18 cellular contexts compared by ENCODE assay signal in genomic region chr15:87841426-87841998, GRCh38.
"Had no signal": no experiment of that assay in that cellular context is flagged by ENCODE, and none has a peak within 500 bp of the region (broad histone marks: within the 10 kb centered on the region; RNA-seq: fewer than 3 reads in every experiment).

No MANE protein-coding gene starts in this region.

- H3K36me3 ChIP-seq: MG63, SJCRH30 had no signal

- ATAC-seq: SK-N-SH treated with all-trans-retinoic acid at 6 μM for 48 hours had no signal

- DNase-seq: KBM-7, MG63, NCI-H1092 treated with DMSO at 0.1 percent for 48 hours, NCI-H1436, NCI-H187, NCI-H2029, NCI-H2081 treated with DMSO at 0.1 percent for 48 hours, NCI-H2171, NCI-H226, NCI-H446, NCI-H510A, NCI-H524 treated with DMSO at 0.1 percent for 48 hours, NCI-H69, NCI-H774, RPMI8226, SHP77 treated with DMSO at 0.1 percent for 48 hours, SJCRH30 had no signal

- H3K27me3 ChIP-seq: MG63, SJCRH30 had no signal

- H3K4me3 ChIP-seq: MG63, SJCRH30 had no signal

- H3K9me3 ChIP-seq: MG63, SJCRH30 had no signal

- H3K27ac ChIP-seq: SJCRH30 had no signal

- H3K4me1 ChIP-seq: SJCRH30 had no signal
